In genomic region chr13:52405767-52406494, GRCh38 we compare ENCODE assay signal across 8 cellular contexts. TPM values are rescaled to one million over a fixed set of nuclear protein-coding genes. Genes with fewer than 3 reads are reported as not detected.
DNase-seq lines count a peak whose midpoint lies in the region; ATAC-seq and TF ChIP-seq lines count a peak whose summit lies in the region.

TSS of gene THSD1 (minus strand) at chr13:52406172. CDS start at chr13:52402600, 3,572 bp downstream.

- H3K27ac Mint-ChIP-seq in activated T-cell treated with anti-CD3 and anti-CD28 coated beads, Interleukin-2, amount 50 U/mL, for 72 hours, result no peak within 1 kb of the TSS
- H3K27ac Mint-ChIP-seq in nephron progenitor cell, result no peak within 1 kb of the TSS

- ATAC-seq in activated T-cell treated with anti-CD3 and anti-CD28 coated beads, Interleukin-2, amount 50 U/mL, for 72 hours (replicated peaks in 1 of 2), result peak; percentile 73
- no peak for ATAC-seq in GM18520 (IDR thresholded peaks at IDR 0.05; ENCODE audit: unreplicated experiment)

- H3K27me3 ChIP-seq in HUES48 (ENCODE audit: control insufficient read depth, insufficient read depth, low read length), result peaks cover 32% of the 10 kb centered on the region

- peaks cover 16% of the 10 kb centered on the region for H3K4me1 Mint-ChIP-seq in activated T-cell treated with anti-CD3 and anti-CD28 coated beads, Interleukin-2, amount 50 U/mL, for 72 hours (ENCODE audit: low read depth)
- H3K4me1 Mint-ChIP-seq in nephron progenitor cell, result peaks cover 6% of the 10 kb centered on the region

- H3K36me3 ChIP-seq in HUES48 (ENCODE audit: control insufficient read depth, insufficient read depth, low read length), result no peaks in the 10 kb centered on the region

- TF ChIP-seq CTCF in fibroblast of villous mesenchyme (IDR thresholded peaks at IDR 0.05; ENCODE audit: insufficient read depth, low read depth, low read length), result no peak
- no peak for TF ChIP-seq CTCF in nephron progenitor cell (IDR thresholded peaks at IDR 0.05)

- H3K4me3 Mint-ChIP-seq in activated T-cell treated with anti-CD3 and anti-CD28 coated beads, Interleukin-2, amount 50 U/mL, for 72 hours, result peak within 1 kb of the TSS; percentile 80 to 81
- H3K4me3 Mint-ChIP-seq in nephron progenitor cell, result peak within 1 kb of the TSS; percentile 79

- H3K4me3 ChIP-seq in HUES48 (ENCODE audit: low read depth, low read length) (peak within 1 kb of the TSS; percentile 65), fibroblast of villous mesenchyme (ENCODE audit: low read depth, low read length) (peak within 1 kb of the TSS; percentile 65)

- peak; percentile 3 for DNase-seq in stimulated activated CD4-positive, alpha-beta T cell treated with anti-CD3 and anti-CD28 coated beads, Interleukin-12 subunit alpha, Interleukin-12 subunit beta, amount 100 ng/mL, for 4 hours
- DNase-seq in stimulated activated CD4-positive, alpha-beta T cell treated with anti-CD3 and anti-CD28 coated beads, Interleukin-4, amount 100 ng/mL, for 24 hours, result no peak
- peak; percentile 24 to 26 for DNase-seq in activated T-cell treated with anti-CD3 and anti-CD28 coated beads, Interleukin-2, amount 50 U/mL, for 72 hours
- DNase-seq in fibroblast of villous mesenchyme (ENCODE audit: low read depth) (peak; percentile 40), nephron progenitor cell (peak; percentile 57), GF-D8 (lab: John Stamatoyannopoulos, UW) (no peak)

- no peak within 1 kb of the TSS for H3K27ac ChIP-seq in HUES48 (ENCODE audit: low read depth, low read length)

- H3K9ac ChIP-seq in HUES48 (ENCODE audit: low read depth, low read length), result no peak within 1 kb of the TSS

- H3K9me3 ChIP-seq in HUES48 (ENCODE audit: control insufficient read depth, insufficient read depth, low read length), result no peaks in the 10 kb centered on the region

- peaks cover 3% of the 10 kb centered on the region; the same call in 1 of the 2 replicates for H3K4me1 ChIP-seq in HUES48 (ENCODE audit: control insufficient read depth, insufficient read depth, low read length)

- no peaks in the 10 kb centered on the region for H3K36me3 Mint-ChIP-seq in activated T-cell treated with anti-CD3 and anti-CD28 coated beads, Interleukin-2, amount 50 U/mL, for 72 hours (ENCODE audit: insufficient read depth in 2 of 2)
- peaks cover 19% of the 10 kb centered on the region for H3K36me3 Mint-ChIP-seq in nephron progenitor cell (ENCODE audit: low read depth)

- H3K27me3 Mint-ChIP-seq in activated T-cell treated with anti-CD3 and anti-CD28 coated beads, Interleukin-2, amount 50 U/mL, for 72 hours (ENCODE audit: low read depth), result peaks cover 23% of the 10 kb centered on the region
- peaks cover 53% of the 10 kb centered on the region for H3K27me3 Mint-ChIP-seq in nephron progenitor cell (ENCODE audit: low read depth, poor library complexity)

- no peaks in the 10 kb centered on the region for H3K9me3 Mint-ChIP-seq in activated T-cell treated with anti-CD3 and anti-CD28 coated beads, Interleukin-2, amount 50 U/mL, for 72 hours
- H3K9me3 Mint-ChIP-seq in nephron progenitor cell, result peaks cover 6% of the 10 kb centered on the region

RNA-seq across cellular contexts. Expression of gene THSD1, which starts in this region (rescaled TPM):
- under 1 TPM; 0.35 to 0.48 TPM for total RNA-seq in activated T-cell treated with anti-CD3 and anti-CD28 coated beads, Interleukin-2, amount 50 U/mL, for 72 hours
- 1.9 and 9.9 TPM in 2 replicates for total RNA-seq in fibroblast of villous mesenchyme

Comparison
In these comparisons a context has a peak if more than half of its experiments do, and no peak if none do; other contexts are left out.
1. DNase-seq: peak in stimulated activated CD4-positive, alpha-beta T cell treated with anti-CD3 and anti-CD28 coated beads, Interleukin-12 subunit alpha, Interleukin-12 subunit beta, amount 100 ng/mL, for 4 hours (single experiment), fibroblast of villous mesenchyme (single experiment) and nephron progenitor cell (single experiment); none in stimulated activated CD4-positive, alpha-beta T cell treated with anti-CD3 and anti-CD28 coated beads, Interleukin-4, amount 100 ng/mL, for 24 hours (single experiment) and GF-D8 (single experiment).
2. Peak in DNase-seq and ATAC-seq in activated T-cell treated with anti-CD3 and anti-CD28 coated beads, Interleukin-2, amount 50 U/mL, for 72 hours; RNA of the gene not detected or under 1 TPM.